33 cellular contexts compared by ENCODE assay signal in the genomic region with DNA sequence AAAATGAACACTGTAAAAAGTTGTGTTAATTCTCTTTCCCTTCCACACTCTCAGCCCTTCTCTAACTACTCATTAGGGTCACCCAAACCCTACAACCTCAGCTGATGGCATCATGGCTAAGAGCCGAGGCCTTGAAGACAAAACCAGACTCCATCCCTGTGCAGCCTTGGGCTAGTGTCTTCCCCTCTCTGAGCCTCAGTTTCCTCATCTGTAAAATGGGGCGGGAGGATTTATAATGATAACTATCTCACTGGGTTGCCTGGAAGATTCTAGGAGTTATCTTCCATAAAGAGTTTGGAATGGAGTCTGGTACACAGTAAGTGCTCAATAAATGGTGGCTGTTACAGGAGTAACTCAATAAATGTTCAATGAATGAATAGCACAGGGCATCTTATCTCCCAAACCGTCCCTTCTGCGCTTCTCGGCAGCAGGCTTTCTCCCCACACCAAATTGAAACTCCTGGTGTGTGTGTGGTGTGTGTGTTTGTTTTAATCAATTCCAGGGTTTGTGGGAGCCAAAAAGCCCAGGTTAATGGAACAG.
"Had no signal": no experiment of that assay in that cellular context is flagged by ENCODE, and none has a peak within 500 bp of the region (broad histone marks: within the 10 kb centered on the region; RNA-seq: fewer than 3 reads in every experiment).

No MANE protein-coding gene starts in this region.

- H3K4me3 ChIP-seq: ascending aorta, coronary artery, dorsolateral prefrontal cortex, heart left ventricle had no signal

- H3K27me3 ChIP-seq: ascending aorta had no signal

- ATAC-seq: activated CD4-positive, CD25-positive, alpha-beta regulatory T cell treated with anti-CD3 and anti-CD28 coated beads, Interleukin-2, amount 50 U/mL, for 24 hours; activated CD8-positive, alpha-beta memory T cell treated with anti-CD3 and anti-CD28 coated beads, Interleukin-2, amount 10 ng/mL, durations not matched to agents 7 days and 5 days; activated CD8-positive, alpha-beta T cell treated with anti-CD3 and anti-CD28 coated beads, Interleukin-2, amount 10 ng/mL, durations not matched to agents 7 days and 5 days; activated naive CD4-positive, alpha-beta T cell treated with anti-CD3 and anti-CD28 coated beads, Interleukin-2, amount 50 U/mL, for 72 hours; activated T-cell treated with anti-CD3 and anti-CD28 coated beads, Interleukin-2, amount 50 U/mL, for 72 hours; esophagus mucosa; heart left ventricle; T-helper 17 cell had no signal

- FAIRE-seq: bronchial epithelial cell, frontal cortex had no signal

- H3K9me3 Mint-ChIP-seq: activated B cell treated with CpG ODN at 0.5 μM for 24 hours; activated CD4-positive, alpha-beta memory T cell treated with anti-CD3 and anti-CD28 coated beads for 36 hours; activated naive CD4-positive, alpha-beta T cell treated with anti-CD3 and anti-CD28 coated beads, Interleukin-2, amount 10 ng/mL, durations not matched to agents 7 days and 5 days; activated naive CD4-positive, alpha-beta T cell treated with anti-CD3 and anti-CD28 coated beads, Interleukin-2, amount 50 U/mL, for 72 hours; activated naive CD8-positive, alpha-beta T cell treated with anti-CD3 and anti-CD28 coated beads, Interleukin-2, amount 10 ng/mL, durations not matched to agents 7 days and 5 days; activated T-cell treated with anti-CD3 and anti-CD28 coated beads, Interleukin-2, amount 50 U/mL, for 72 hours; central memory CD8-positive, alpha-beta T cell; dendritic cell treated with granulocyte-macrophage colony-stimulating factor and Interleukin-4, amounts not matched to agents 40 ng/mL and 50 ng/mL, for 4 days; endodermal cell; T-helper 2 cell treated with Interferon-gamma antibody and Interleukin-4, amounts not matched to agents 5 μg/mL and 100 μg/mL, for 36 hours had no signal

- DNase-seq: activated B cell treated with CpG ODN at 0.5 μM for 24 hours; activated CD4-positive, alpha-beta memory T cell treated with anti-CD3 and anti-CD28 coated beads for 36 hours; activated CD4-positive, alpha-beta T cell treated with anti-CD3 and anti-CD28 coated beads for 48 hours; activated CD4-positive, alpha-beta T cell treated with anti-CD3 and anti-CD28 coated beads, Interleukin-2, amount 50 U/mL, for 1 hour; activated CD8-positive, alpha-beta memory T cell treated with anti-CD3 and anti-CD28 coated beads, Interleukin-2, amount 10 ng/mL, durations not matched to agents 7 days and 5 days; activated CD8-positive, alpha-beta memory T cell treated with anti-CD3 and anti-CD28 coated beads, Interleukin-2, amount 50 U/mL, for 4 hours; activated CD8-positive, alpha-beta T cell treated with anti-CD3 and anti-CD28 coated beads, Interleukin-2, amount 10 ng/mL, durations not matched to agents 7 days and 5 days; activated gamma-delta T cell; activated naive CD4-positive, alpha-beta T cell; activated naive CD4-positive, alpha-beta T cell treated with anti-CD3 and anti-CD28 coated beads, Interleukin-2, amount 10 ng/mL, durations not matched to agents 7 days and 5 days; activated naive CD8-positive, alpha-beta T cell treated with anti-CD3 and anti-CD28 coated beads, Interleukin-2, amount 10 ng/mL, durations not matched to agents 7 days and 5 days; activated T-cell treated with anti-CD3 and anti-CD28 coated beads, Interleukin-2, amount 50 U/mL, for 1 hour; activated T-cell treated with anti-CD3 and anti-CD28 coated beads, Interleukin-2, amount 50 U/mL, for 72 hours; brain microvascular endothelial cell; dorsolateral prefrontal cortex; effector memory CD4-positive, alpha-beta T cell; endodermal cell; foreskin fibroblast; heart left ventricle; T-helper 1 cell; T-helper 17 cell; T1000; WERI-Rb-1 had no signal

- H3K4me1 Mint-ChIP-seq: activated B cell treated with CpG ODN at 0.5 μM for 24 hours; activated CD8-positive, alpha-beta memory T cell treated with anti-CD3 and anti-CD28 coated beads, Interleukin-2, amount 10 ng/mL, durations not matched to agents 7 days and 5 days; activated naive CD4-positive, alpha-beta T cell treated with anti-CD3 and anti-CD28 coated beads, Interleukin-2, amount 10 ng/mL, durations not matched to agents 7 days and 5 days; activated naive CD8-positive, alpha-beta T cell treated with anti-CD3 and anti-CD28 coated beads, Interleukin-2, amount 10 ng/mL, durations not matched to agents 7 days and 5 days; central memory CD8-positive, alpha-beta T cell; T-helper 17 cell had no signal

- H3K36me3 ChIP-seq: ascending aorta, brain microvascular endothelial cell, heart left ventricle, WERI-Rb-1 had no signal

- H3K27ac Mint-ChIP-seq: activated B cell treated with CpG ODN at 0.5 μM for 24 hours; activated CD4-positive, alpha-beta memory T cell treated with anti-CD3 and anti-CD28 coated beads for 36 hours; activated CD8-positive, alpha-beta memory T cell treated with anti-CD3 and anti-CD28 coated beads, Interleukin-2, amount 10 ng/mL, durations not matched to agents 7 days and 5 days; activated CD8-positive, alpha-beta T cell treated with anti-CD3 and anti-CD28 coated beads, Interleukin-2, amount 10 ng/mL, durations not matched to agents 7 days and 5 days; activated naive CD4-positive, alpha-beta T cell treated with anti-CD3 and anti-CD28 coated beads, Interleukin-2, amount 10 ng/mL, durations not matched to agents 7 days and 5 days; activated naive CD4-positive, alpha-beta T cell treated with anti-CD3 and anti-CD28 coated beads, Interleukin-2, amount 50 U/mL, for 72 hours; activated naive CD8-positive, alpha-beta T cell treated with anti-CD3 and anti-CD28 coated beads, Interleukin-2, amount 10 ng/mL, durations not matched to agents 7 days and 5 days; activated T-cell treated with anti-CD3 and anti-CD28 coated beads, Interleukin-2, amount 50 U/mL, for 72 hours; dendritic cell treated with granulocyte-macrophage colony-stimulating factor and Interleukin-4, amounts not matched to agents 40 ng/mL and 50 ng/mL, for 4 days; endodermal cell; T-helper 17 cell; T-helper 2 cell treated with Interferon-gamma antibody and Interleukin-4, amounts not matched to agents 5 μg/mL and 100 μg/mL, for 36 hours had no signal

- H3K27ac ChIP-seq: ascending aorta, brain microvascular endothelial cell, coronary artery, dorsolateral prefrontal cortex, heart left ventricle, WERI-Rb-1 had no signal

- H3K4me1 ChIP-seq: ascending aorta had no signal

- H3K4me3 Mint-ChIP-seq: activated B cell treated with CpG ODN at 0.5 μM for 24 hours; activated CD4-positive, alpha-beta memory T cell treated with anti-CD3 and anti-CD28 coated beads for 36 hours; activated CD8-positive, alpha-beta memory T cell treated with anti-CD3 and anti-CD28 coated beads, Interleukin-2, amount 10 ng/mL, durations not matched to agents 7 days and 5 days; activated CD8-positive, alpha-beta T cell treated with anti-CD3 and anti-CD28 coated beads, Interleukin-2, amount 10 ng/mL, durations not matched to agents 7 days and 5 days; activated naive CD4-positive, alpha-beta T cell treated with anti-CD3 and anti-CD28 coated beads, Interleukin-2, amount 10 ng/mL, durations not matched to agents 7 days and 5 days; activated naive CD8-positive, alpha-beta T cell treated with anti-CD3 and anti-CD28 coated beads, Interleukin-2, amount 10 ng/mL, durations not matched to agents 7 days and 5 days; activated T-cell treated with anti-CD3 and anti-CD28 coated beads, Interleukin-2, amount 50 U/mL, for 72 hours; central memory CD8-positive, alpha-beta T cell; dendritic cell treated with granulocyte-macrophage colony-stimulating factor and Interleukin-4, amounts not matched to agents 40 ng/mL and 50 ng/mL, for 4 days; endodermal cell; T-helper 17 cell; T-helper 2 cell treated with Interferon-gamma antibody and Interleukin-4, amounts not matched to agents 5 μg/mL and 100 μg/mL, for 36 hours had no signal

- H3K36me3 Mint-ChIP-seq: activated CD4-positive, alpha-beta memory T cell treated with anti-CD3 and anti-CD28 coated beads for 36 hours; activated CD8-positive, alpha-beta memory T cell treated with anti-CD3 and anti-CD28 coated beads, Interleukin-2, amount 10 ng/mL, durations not matched to agents 7 days and 5 days; activated naive CD4-positive, alpha-beta T cell treated with anti-CD3 and anti-CD28 coated beads, Interleukin-2, amount 10 ng/mL, durations not matched to agents 7 days and 5 days; activated naive CD4-positive, alpha-beta T cell treated with anti-CD3 and anti-CD28 coated beads, Interleukin-2, amount 50 U/mL, for 72 hours; activated naive CD8-positive, alpha-beta T cell treated with anti-CD3 and anti-CD28 coated beads, Interleukin-2, amount 10 ng/mL, durations not matched to agents 7 days and 5 days had no signal

- H3K9me3 ChIP-seq: ascending aorta, heart left ventricle had no signal
